Comparison of ENCODE assay signal across 8 cellular contexts in the genomic region with DNA sequence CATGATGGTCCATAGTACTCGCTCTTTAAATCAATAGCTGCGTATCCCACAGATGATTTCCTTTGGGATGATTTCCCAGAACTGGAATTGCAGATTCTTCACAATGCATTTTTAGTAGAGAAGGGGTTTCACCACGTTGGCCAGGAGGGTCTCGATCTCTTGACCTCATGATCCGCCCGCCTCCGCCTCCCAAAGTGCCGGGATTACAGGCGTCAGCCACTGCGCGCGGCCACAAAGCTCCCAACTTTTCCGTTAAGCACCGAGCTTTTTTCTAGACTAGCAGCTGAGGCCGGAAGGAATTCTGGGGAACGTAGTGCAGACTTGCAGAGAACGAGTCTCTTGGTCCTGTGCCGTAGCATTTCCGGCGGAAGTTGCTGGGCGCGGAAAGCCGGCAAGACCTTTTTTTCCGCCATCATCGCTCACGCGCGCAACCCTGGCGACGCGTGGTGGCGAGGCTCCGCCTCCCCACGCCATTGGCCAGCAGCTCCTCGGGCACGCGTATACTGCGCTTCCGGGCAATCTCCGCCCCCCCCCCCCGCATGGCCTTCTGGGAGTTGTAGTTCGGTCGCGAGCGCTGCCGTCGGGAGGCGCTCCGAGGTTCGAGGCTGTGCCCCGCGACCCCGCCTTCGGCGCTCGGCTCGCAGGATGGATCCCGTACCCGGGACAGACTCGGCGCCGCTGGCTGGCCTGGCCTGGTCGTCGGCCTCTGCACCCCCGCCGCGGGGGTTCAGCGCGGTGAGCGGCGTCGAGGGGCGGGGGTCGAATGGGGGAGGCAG. TPM values are rescaled to one million over a fixed set of nuclear protein-coding genes. Genes with fewer than 3 reads are reported as not detected.
DNase-seq lines count a peak whose midpoint lies in the region; ATAC-seq and TF ChIP-seq lines count a peak whose summit lies in the region.

A gene (plus strand): TSS at position 557 of the 776 bp plus-strand sequence. CDS start 89 bp downstream, at position 646.

- no peak for TF ChIP-seq RAD21 in SK-N-SH (IDR thresholded peaks at IDR 0.05; ENCODE audit: low read length)

- peaks cover 3% of the 10 kb centered on the region for H3K27me3 Mint-ChIP-seq in HFFc6 (ENCODE audit: insufficient read depth)

- H3K4me1 ChIP-seq in SK-N-SH (ENCODE audit: control insufficient read depth in 1 of 2, insufficient read depth in 2 of 2, low read depth in 1 of 2, low read length in 1 of 2), result peaks cover 0 to 8% of the 10 kb centered on the region in 2 experiments; a peak in 1 of 4 replicates
- peaks cover 0 to 18% (median 2%) of the 10 kb centered on the region in 3 donors for H3K4me1 ChIP-seq in gastroesophageal sphincter
- H3K4me1 ChIP-seq in neutrophil (ENCODE audit: control insufficient read depth in 1 of 2, insufficient read depth in 1 of 2, low read depth in 1 of 2, low read length in 1 of 2), result peaks cover 12 to 13% of the 10 kb centered on the region in 2 experiments

- no peaks in the 10 kb centered on the region for H3K9me2 ChIP-seq in SK-N-SH

- peak; percentile 98 for DNase-seq in GDM1 (lab: John Stamatoyannopoulos, UW)
- DNase-seq in HFFc6, result peak; percentile 99
- peak; percentile 89 for DNase-seq in NCI-H1048 (lab: John Stamatoyannopoulos, UW)
- peak; percentile 97 for DNase-seq in SK-N-SH
- DNase-seq in activated naive CD4-positive, alpha-beta T cell treated with anti-CD3 and anti-CD28 coated beads, Interleukin-2, amount 50 U/mL, for 16 hours, result peak; percentile 97
- peak; percentile 81 to 98 (median 96) for DNase-seq in substantia nigra (lab: John Stamatoyannopoulos, UW)

- H3K27ac ChIP-seq in SK-N-SH (ENCODE audit: low read depth in 2 of 2, low read length in 1 of 2) (peak within 1 kb of the TSS; percentile 60 to 76), gastroesophageal sphincter (peak within 1 kb of the TSS; percentile 56 to 85 (median 82)), neutrophil (peak within 1 kb of the TSS; percentile 72), substantia nigra (ENCODE audit: low read depth, low read length, poor library complexity, severe bottlenecking) (peak within 1 kb of the TSS; percentile 70)

- no peaks in the 10 kb centered on the region for H3K79me2 ChIP-seq in SK-N-SH (ENCODE audit: insufficient read depth)

- POLR2A ChIA-PET in SK-N-SH (lab: Yijun Ruan, JAX), result interaction anchor here (0.6 to 1.3 kb wide), 6 partner anchors 18 to 1300 kb away, joined by 3 to 7 read pairs (median 4); a partner anchor contains a TSS

- CTCF ChIA-PET in SK-N-SH (lab: Yijun Ruan, JAX), result interaction anchor here (0.7 to 3.5 kb wide), 12 partner anchors 9 to 53 kb away, joined by 3 to 11 read pairs (median 4); no protein-coding TSS in a partner anchor

- no peaks in the 10 kb centered on the region for H3K9me3 Mint-ChIP-seq in HFFc6

- peaks cover 26% of the 10 kb centered on the region for H3K4me1 Mint-ChIP-seq in HFFc6 (ENCODE audit: low read depth)

- H3K4me3 ChIP-seq in SK-N-SH (ENCODE audit: low read depth in 2 of 2, low read length in 1 of 2) (peak within 1 kb of the TSS; percentile 75 to 78), gastroesophageal sphincter (peak within 1 kb of the TSS; percentile 73 to 86), neutrophil (ENCODE audit: low read depth in 1 of 2, low read length in 1 of 2) (peak within 1 kb of the TSS; percentile 83 to 96)

- H4K20me1 ChIP-seq in SK-N-SH (ENCODE audit: insufficient read depth), result no peaks in the 10 kb centered on the region

- TF ChIP-seq POLR2A in gastroesophageal sphincter (IDR thresholded peaks at IDR 0.05), result peak in 1 of 2 donors; percentile 9

- H3K36me3 Mint-ChIP-seq in HFFc6 (ENCODE audit: low read depth), result no peaks in the 10 kb centered on the region

- peak within 1 kb of the TSS; percentile 94 for H3K4me3 Mint-ChIP-seq in HFFc6

- H3K27me3 ChIP-seq in SK-N-SH (ENCODE audit: insufficient read depth) (no peaks in the 10 kb centered on the region), gastroesophageal sphincter (peaks cover 6% of the 10 kb centered on the region), neutrophil (no peaks in the 10 kb centered on the region)

- peak within 1 kb of the TSS; percentile 96 for H3K27ac Mint-ChIP-seq in HFFc6

- peak within 1 kb of the TSS; percentile 69 for H3K9ac ChIP-seq in SK-N-SH

- ATAC-seq in gastroesophageal sphincter, result peak; percentile 98

- peaks cover 7% of the 10 kb centered on the region for H3F3A ChIP-seq in SK-N-SH (replicated peaks; ENCODE audit: insufficient read depth)

- peak within 1 kb of the TSS; percentile 99 for H2AFZ ChIP-seq in SK-N-SH (ENCODE audit: low read depth)

- H3K36me3 ChIP-seq in SK-N-SH (replicated peaks in 1 of 2; ENCODE audit: control insufficient read depth in 1 of 2, insufficient read depth in 2 of 2, low read length in 1 of 2) (peaks cover 3 to 7% of the 10 kb centered on the region in 2 experiments), gastroesophageal sphincter (peaks cover 0 to 16% of the 10 kb centered on the region in 2 donors), neutrophil (peaks cover 18% of the 10 kb centered on the region)

- WGBS in SK-N-SH (ENCODE audit: low lambda C conversion rate), result 0% methylated on average over 37 of the region's 74 CpGs
- WGBS in gastroesophageal sphincter (ENCODE audit: low coverage in 1 of 2), 2 donors, result 0 to 1% methylated on average over 3 to 11 of the region's 74 CpGs

- H3K9me3 ChIP-seq in SK-N-SH (no peaks in the 10 kb centered on the region), gastroesophageal sphincter (no peaks in the 10 kb centered on the region), neutrophil (no peaks in the 10 kb centered on the region)

- no peak for TF ChIP-seq EP300 in SK-N-SH (IDR thresholded peaks at IDR 0.05; ENCODE audit: borderline replicate concordance in 1 of 2, low read depth in 1 of 2, low read length in 1 of 2)
- no peak for TF ChIP-seq EP300 in gastroesophageal sphincter (IDR thresholded peaks at IDR 0.05)

- no peak for TF ChIP-seq CTCF in HFFc6 (IDR thresholded peaks at IDR 0.05)
- no peak for TF ChIP-seq CTCF in SK-N-SH (IDR thresholded peaks at IDR 0.05)
- TF ChIP-seq CTCF in gastroesophageal sphincter (IDR thresholded peaks at IDR 0.05), result peak in 1 of 4 experiments; percentile 23
- TF ChIP-seq CTCF in neutrophil (IDR thresholded peaks at IDR 0.05), result peak; percentile 31

- H3K4me2 ChIP-seq in SK-N-SH, result peak within 1 kb of the TSS; percentile 89

TF ChIP-seq in SK-N-SH, 30 proteins besides CTCF, POLR2A, EP300 and RAD21 (continues in another document):
- TF ChIP-seq GABPA (IDR thresholded peaks at IDR 0.05; ENCODE audit: low read depth) (peak; percentile 94), ELF1 (IDR thresholded peaks at IDR 0.05) (peak; percentile 87), RCOR1 (IDR thresholded peaks at IDR 0.05; ENCODE audit: low read length) (peak; percentile 62; the same call in 1 of the 2 replicates), CHD2 (IDR thresholded peaks at IDR 0.05; ENCODE audit: low read length, partially characterized antibody) (no peak), YY1 (IDR thresholded peaks at IDR 0.05; ENCODE audit: low read depth) (peak; percentile 86), FOSL2 (IDR thresholded peaks at IDR 0.05; ENCODE audit: borderline replicate concordance, low read depth) (no peak), TCF12 (IDR thresholded peaks at IDR 0.05) (no peak), POLR2AphosphoS5 (IDR thresholded peaks at IDR 0.05; ENCODE audit: low read depth, low read length) (peak; percentile 63; the same call in 1 of the 2 replicates), MEF2A (IDR thresholded peaks at IDR 0.05; ENCODE audit: borderline replicate concordance, low read depth) (no peak), TAF1 (IDR thresholded peaks at IDR 0.05; ENCODE audit: borderline replicate concordance, low read depth, low read length) (peak; percentile 53), NRF1 (IDR thresholded peaks at IDR 0.05; ENCODE audit: low read depth, low read length) (peak; percentile 72)
- TF ChIP-seq, protein P1, sequence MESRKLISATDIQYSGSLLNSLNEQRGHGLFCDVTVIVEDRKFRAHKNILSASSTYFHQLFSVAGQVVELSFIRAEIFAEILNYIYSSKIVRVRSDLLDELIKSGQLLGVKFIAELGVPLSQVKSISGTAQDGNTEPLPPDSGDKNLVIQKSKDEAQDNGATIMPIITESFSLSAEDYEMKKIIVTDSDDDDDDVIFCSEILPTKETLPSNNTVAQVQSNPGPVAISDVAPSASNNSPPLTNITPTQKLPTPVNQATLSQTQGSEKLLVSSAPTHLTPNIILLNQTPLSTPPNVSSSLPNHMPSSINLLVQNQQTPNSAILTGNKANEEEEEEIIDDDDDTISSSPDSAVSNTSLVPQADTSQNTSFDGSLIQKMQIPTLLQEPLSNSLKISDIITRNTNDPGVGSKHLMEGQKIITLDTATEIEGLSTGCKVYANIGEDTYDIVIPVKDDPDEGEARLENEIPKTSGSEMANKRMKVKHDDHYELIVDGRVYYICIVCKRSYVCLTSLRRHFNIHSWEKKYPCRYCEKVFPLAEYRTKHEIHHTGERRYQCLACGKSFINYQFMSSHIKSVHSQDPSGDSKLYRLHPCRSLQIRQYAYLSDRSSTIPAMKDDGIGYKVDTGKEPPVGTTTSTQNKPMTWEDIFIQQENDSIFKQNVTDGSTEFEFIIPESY (IDR thresholded peaks at IDR 0.05; ENCODE audit: borderline replicate concordance, low read depth), result no peak; the same call in 1 of the 2 replicates
- TF ChIP-seq, protein P2, sequence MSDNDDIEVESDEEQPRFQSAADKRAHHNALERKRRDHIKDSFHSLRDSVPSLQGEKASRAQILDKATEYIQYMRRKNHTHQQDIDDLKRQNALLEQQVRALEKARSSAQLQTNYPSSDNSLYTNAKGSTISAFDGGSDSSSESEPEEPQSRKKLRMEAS (IDR thresholded peaks at IDR 0.05; ENCODE audit: low read depth), result peak; percentile 92
- TF ChIP-seq, protein P3, sequence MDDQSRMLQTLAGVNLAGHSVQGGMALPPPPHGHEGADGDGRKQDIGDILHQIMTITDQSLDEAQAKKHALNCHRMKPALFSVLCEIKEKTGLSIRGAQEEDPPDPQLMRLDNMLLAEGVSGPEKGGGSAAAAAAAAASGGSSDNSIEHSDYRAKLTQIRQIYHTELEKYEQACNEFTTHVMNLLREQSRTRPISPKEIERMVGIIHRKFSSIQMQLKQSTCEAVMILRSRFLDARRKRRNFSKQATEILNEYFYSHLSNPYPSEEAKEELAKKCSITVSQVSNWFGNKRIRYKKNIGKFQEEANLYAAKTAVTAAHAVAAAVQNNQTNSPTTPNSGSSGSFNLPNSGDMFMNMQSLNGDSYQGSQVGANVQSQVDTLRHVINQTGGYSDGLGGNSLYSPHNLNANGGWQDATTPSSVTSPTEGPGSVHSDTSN (IDR thresholded peaks at IDR 0.05), result no peak

RNA-seq across cellular contexts. Expression of the gene that starts here (rescaled TPM):
- 10 to 100 TPM; 45.2 to 49.2 (median 47.2) TPM for total RNA-seq in HFFc6 (2021; fragmentation: NEBNext Ultra II Directional; extraction: Animal tissue kit (Norgen Biotek cat#: 25700))
- polyA plus RNA-seq in SK-N-SH (2012; rRNA removed), result 63.0 and 63.9 TPM in 2 replicates
- polyA plus RNA-seq in SK-N-SH (2012; cell fraction: cytosol; rRNA removed), result 24.9 and 43.9 TPM in 2 replicates
- polyA plus RNA-seq in SK-N-SH (2012; cell fraction: nucleus; rRNA removed), result 80.2 and 102 TPM in 2 replicates
- total RNA-seq in gastroesophageal sphincter, result 10 to 100 TPM; 30.8 to 44.7 (median 37.7) TPM

Comparison
In these comparisons a context has a peak if more than half of its experiments do, and no peak if none do; other contexts are left out.
1. Peak in every context shown above with its lines: DNase-seq, ATAC-seq, H3K4me3 ChIP-seq and H3K27ac ChIP-seq.